8 cellular contexts compared by ENCODE assay signal in the genomic region with DNA sequence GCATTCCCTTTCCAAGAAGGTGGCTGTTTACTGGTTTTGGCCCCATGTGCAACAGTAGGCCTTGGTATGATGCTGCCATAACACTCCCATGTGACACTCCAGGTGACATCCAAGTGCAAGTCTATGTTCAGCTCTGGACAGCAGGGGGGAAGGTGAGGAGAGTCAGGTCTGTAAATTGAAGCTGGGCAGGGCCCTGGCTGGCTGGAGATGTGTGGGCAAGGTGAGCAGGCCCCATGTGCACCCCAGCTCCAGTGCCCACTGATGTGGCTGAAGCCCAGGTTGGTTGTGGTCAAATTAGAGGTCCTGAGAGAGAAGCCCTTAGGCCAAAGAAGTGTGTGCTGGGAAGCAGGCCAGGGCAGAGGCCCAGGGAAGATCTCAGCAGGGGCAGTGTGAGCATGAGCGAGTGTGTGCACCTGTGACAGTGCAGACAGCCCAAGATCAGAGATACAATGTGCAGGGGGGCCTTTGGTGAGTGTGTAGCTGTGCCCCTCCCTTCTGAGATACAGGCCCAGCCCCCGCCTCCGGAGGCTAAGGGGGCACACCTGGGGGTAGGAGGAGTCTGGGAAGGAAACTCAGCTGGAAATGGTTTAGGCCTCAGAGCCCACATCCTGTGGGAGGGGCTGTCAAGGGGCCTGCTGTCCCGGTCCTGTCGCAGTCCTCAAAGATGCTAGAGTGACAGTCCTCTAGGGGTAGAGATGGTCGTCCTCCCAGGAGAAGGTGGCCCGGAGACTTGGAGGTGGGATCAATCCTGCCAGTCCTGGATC. TPM values are rescaled to one million over a fixed set of nuclear protein-coding genes. Genes with fewer than 3 reads are reported as not detected.
DNase-seq lines count a peak whose midpoint lies in the region; ATAC-seq and TF ChIP-seq lines count a peak whose summit lies in the region.

No MANE protein-coding gene starts in this region.

- DNase-seq in RWPE2 (ENCODE audit: low spot score), result no peak
- DNase-seq in posterior vena cava (ENCODE audit: low spot score), result peak; percentile 70
- no peak for DNase-seq in mucosa of gallbladder (ENCODE audit: low spot score)
- no peak for DNase-seq in NCI-H774 (lab: John Stamatoyannopoulos, UW)
- no peak for DNase-seq in AML-193 (lab: John Stamatoyannopoulos, UW)

- no peak for TF ChIP-seq CTCF in RWPE2 (IDR thresholded peaks at IDR 0.05; ENCODE audit: poor library complexity, severe bottlenecking)

- intact Hi-C loops in posterior vena cava (cut with DNase I), result no loop called here

- peaks cover 13% of the 10 kb centered on the region for H3K36me3 Mint-ChIP-seq in activated naive CD8-positive, alpha-beta T cell

- no peaks in the 10 kb centered on the region for H3K9me3 Mint-ChIP-seq in activated naive CD8-positive, alpha-beta T cell (ENCODE audit: low read depth)

- no peak overlapping the region for H3K4me3 ChIP-seq in RWPE2 (ENCODE audit: severe bottlenecking)

- peaks cover under 1% of the 10 kb centered on the region for H3K9me3 ChIP-seq in RWPE2 (ENCODE audit: severe bottlenecking)

- peaks cover 31% of the 10 kb centered on the region for H3K4me1 ChIP-seq in RWPE2 (ENCODE audit: insufficient read depth, poor library complexity, severe bottlenecking)

- H3K27ac ChIP-seq in RWPE2 (ENCODE audit: poor library complexity, severe bottlenecking), result peak overlapping the region; percentile 88

- H3K36me3 ChIP-seq in RWPE2 (ENCODE audit: low read depth), result peaks cover 46% of the 10 kb centered on the region

- peak overlapping the region; percentile 85 for H3K4me3 Mint-ChIP-seq in activated naive CD8-positive, alpha-beta T cell

- no peaks in the 10 kb centered on the region for H3K27me3 ChIP-seq in RWPE2 (ENCODE audit: insufficient read depth, poor library complexity, severe bottlenecking)

- H3K4me1 Mint-ChIP-seq in activated naive CD8-positive, alpha-beta T cell (ENCODE audit: low read depth), result peaks cover 76% of the 10 kb centered on the region

- peak overlapping the region; percentile 93 for H3K27ac Mint-ChIP-seq in activated naive CD8-positive, alpha-beta T cell

- peak; percentile 15 for TF ChIP-seq POLR2A in GM10847 (IDR thresholded peaks at IDR 0.05; ENCODE audit: extremely low read depth, insufficient read length)

- no peaks in the 10 kb centered on the region for H3K27me3 Mint-ChIP-seq in activated naive CD8-positive, alpha-beta T cell

- peak; percentile 41 for ATAC-seq in GM21825 (IDR thresholded peaks at IDR 0.05; ENCODE audit: unreplicated experiment)
- peak; percentile 11 for ATAC-seq in RWPE2 (ENCODE audit: low read depth)

RNA-seq across cellular contexts. Expression of gene DEDD2, which starts 18.6 kb away (rescaled TPM):
- 10 to 100 TPM; 12.2 to 13.0 TPM for total RNA-seq in posterior vena cava
- total RNA-seq in mucosa of gallbladder, result 35.0 TPM

RNA-seq across cellular contexts. Expression of gene ZNF526, which starts 21.3 kb away (rescaled TPM):
- total RNA-seq in posterior vena cava, result 1 to 10 TPM; 8.2 to 8.7 TPM
- 12.1 TPM for total RNA-seq in mucosa of gallbladder

RNA-seq across cellular contexts. Expression of gene GSK3A, which starts 43.5 kb away (rescaled TPM):
- total RNA-seq in posterior vena cava (10 to 100 TPM; 29.2 to 35.1 TPM), mucosa of gallbladder (49.8 TPM)

RNA-seq across cellular contexts. Expression of gene ERF, which starts 56.1 kb away (rescaled TPM):
- total RNA-seq in posterior vena cava (10 to 100 TPM; 47.9 to 54.5 TPM), mucosa of gallbladder (68.3 TPM)
